Comparison of ENCODE assay signal across 17 cellular contexts in the genomic region with DNA sequence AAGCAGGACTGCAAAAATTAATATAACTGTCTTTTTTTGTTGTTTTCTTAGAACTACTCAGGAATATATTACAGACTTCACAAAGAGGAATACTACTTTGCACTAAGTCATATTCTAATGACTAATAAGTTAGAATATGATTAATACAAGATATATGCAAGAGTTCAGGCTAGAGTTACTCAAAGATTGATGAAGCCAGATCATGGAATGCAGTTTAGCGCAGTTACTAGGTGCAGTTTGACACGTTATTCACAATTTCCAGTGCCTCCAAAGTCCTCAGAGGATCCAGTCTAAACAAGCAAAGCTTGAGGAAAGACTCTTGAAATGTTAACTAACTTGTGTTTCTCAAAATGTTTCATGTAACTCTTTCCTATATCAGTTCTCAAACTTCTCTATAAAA. TPM values are rescaled to one million over a fixed set of nuclear protein-coding genes. Genes with fewer than 3 reads are reported as not detected.
A peak's percentile ranks its signal among the peaks of the same experiment; 100 is the strongest.
DNase-seq lines count a peak whose midpoint lies in the region; ATAC-seq, FAIRE-seq and TF ChIP-seq lines count a peak whose summit lies in the region.
"Had no signal": no experiment of that assay in that cellular context is flagged by ENCODE, and none has a peak within 500 bp of the region (broad histone marks: within the 10 kb centered on the region; RNA-seq: fewer than 3 reads in every experiment).

No MANE protein-coding gene starts in this region.

- no peaks in the 10 kb centered on the region for H3K9me3 Mint-ChIP-seq in activated CD4-positive, alpha-beta T cell treated with anti-CD3 and anti-CD28 coated beads, Interleukin-2, amount 10 ng/mL, durations not matched to agents 24 days and 14 days
- H3K9me3 Mint-ChIP-seq: activated T-helper 1 cell treated with anti-CD3 and anti-CD28 coated beads, Interleukin-12 subunit alpha, Interleukin-12 subunit beta, Interleukin-2, Interleukin-4 antibody, amounts not matched to agents 30 ng/mL and 10 ng/mL and 1 ng/mL, durations not matched to agents 14 hours and 24 hours and 36 hours; brain; immature natural killer cell had no signal

- H2BK5ac ChIP-seq in trophoblast cell (ENCODE audit: low read depth, low read length, poor library complexity): no peak overlapping the region

- H2BK12ac ChIP-seq in trophoblast cell (ENCODE audit: low read length): no peak overlapping the region

- peaks cover 26% of the 10 kb centered on the region for H3K4me1 ChIP-seq in RWPE2 (ENCODE audit: insufficient read depth, poor library complexity, severe bottlenecking)
- H3K4me1 ChIP-seq in trophoblast cell (ENCODE audit: control insufficient read depth in 1 of 2, insufficient read depth in 2 of 2, low read length in 2 of 2): no peaks in the 10 kb centered on the region
- H3K4me1 ChIP-seq in kidney (ENCODE audit: control insufficient read depth in 1 of 2, insufficient read depth in 1 of 2, low read depth in 1 of 2, low read length in 2 of 2): no peaks in the 10 kb centered on the region
- H3K4me1 ChIP-seq: sigmoid colon, suprapubic skin had no signal

- no peak overlapping the region for H3K14ac ChIP-seq in trophoblast cell (ENCODE audit: low read length)

- H3K4me3 Mint-ChIP-seq in activated CD4-positive, alpha-beta T cell treated with anti-CD3 and anti-CD28 coated beads, Interleukin-2, amount 10 ng/mL, durations not matched to agents 24 days and 14 days: no peak overlapping the region
- H3K4me3 Mint-ChIP-seq: activated T-helper 1 cell treated with anti-CD3 and anti-CD28 coated beads, Interleukin-12 subunit alpha, Interleukin-12 subunit beta, Interleukin-2, Interleukin-4 antibody, amounts not matched to agents 30 ng/mL and 10 ng/mL and 1 ng/mL, durations not matched to agents 14 hours and 24 hours and 36 hours; brain; immature natural killer cell; naive B cell had no signal

- H3K9me3 ChIP-seq in RWPE2 (ENCODE audit: severe bottlenecking) (no peaks in the 10 kb centered on the region), trophoblast cell (ENCODE audit: insufficient read depth, low read depth, low read length) (no peaks in the 10 kb centered on the region), kidney (ENCODE audit: control insufficient read depth in 1 of 2, low read length in 2 of 2) (no peaks in the 10 kb centered on the region)
- H3K9me3 ChIP-seq: sigmoid colon, suprapubic skin had no signal

- H3K27me3 Mint-ChIP-seq in activated CD4-positive, alpha-beta T cell treated with anti-CD3 and anti-CD28 coated beads, Interleukin-2, amount 10 ng/mL, durations not matched to agents 24 days and 14 days: peaks cover 15% of the 10 kb centered on the region

- intact Hi-C loops in activated CD4-positive, alpha-beta T cell treated with anti-CD3 and anti-CD28 coated beads, Interleukin-2, amount 10 ng/mL, durations not matched to agents 24 days and 14 days (cut with micrococcal nuclease): no loop called here
- intact Hi-C loops in kidney (cut with DNase I): no loop called here

- H3K18ac ChIP-seq in trophoblast cell (ENCODE audit: low read length): no peak overlapping the region

- no peak overlapping the region for H2AFZ ChIP-seq in trophoblast cell (ENCODE audit: insufficient read depth, low read length, poor library complexity)

- H3K4me1 Mint-ChIP-seq in activated CD4-positive, alpha-beta T cell treated with anti-CD3 and anti-CD28 coated beads, Interleukin-2, amount 10 ng/mL, durations not matched to agents 24 days and 14 days: no peaks in the 10 kb centered on the region
- H3K4me1 Mint-ChIP-seq: brain, naive B cell had no signal

- no peaks in the 10 kb centered on the region for H3K79me1 ChIP-seq in trophoblast cell (ENCODE audit: low read length)

- H3K27ac ChIP-seq in RWPE2 (ENCODE audit: poor library complexity, severe bottlenecking) (peak overlapping the region; percentile 74), trophoblast cell (ENCODE audit: low read depth, low read length) (no peak overlapping the region), kidney (ENCODE audit: low read depth in 2 of 2, low read length in 2 of 2) (no peak overlapping the region)
- H3K27ac ChIP-seq: suprapubic skin had no signal

- no peak overlapping the region for H2BK120ac ChIP-seq in trophoblast cell (ENCODE audit: insufficient read depth, low read length, poor library complexity)

- H3K9ac ChIP-seq in trophoblast cell (ENCODE audit: low read length): no peak overlapping the region
- no peak overlapping the region for H3K9ac ChIP-seq in kidney (ENCODE audit: low read length in 2 of 2)

- H4K8ac ChIP-seq in trophoblast cell (ENCODE audit: low read depth, low read length): no peak overlapping the region

- no peaks in the 10 kb centered on the region for H3K79me2 ChIP-seq in trophoblast cell (ENCODE audit: control insufficient read depth, insufficient read depth, low read length, poor library complexity)

- no peak overlapping the region for H3K23ac ChIP-seq in trophoblast cell (ENCODE audit: low read length)

- no peak overlapping the region for H3K4me3 ChIP-seq in RWPE2 (ENCODE audit: severe bottlenecking)
- no peak overlapping the region for H3K4me3 ChIP-seq in trophoblast cell (ENCODE audit: low read depth, low read length)
- H3K4me3 ChIP-seq in kidney (ENCODE audit: low read length in 2 of 2): no peak overlapping the region
- H3K4me3 ChIP-seq: sigmoid colon, suprapubic skin had no signal

- TF ChIP-seq CTCF in RWPE2 (IDR thresholded peaks at IDR 0.05; ENCODE audit: poor library complexity, severe bottlenecking) (no peak), kidney (IDR thresholded peaks at IDR 0.05; ENCODE audit: borderline replicate concordance, extremely low read depth, insufficient read depth) (no peak)

- H2AK5ac ChIP-seq in trophoblast cell (ENCODE audit: low read length): no peak overlapping the region

- no peak overlapping the region for H4K91ac ChIP-seq in trophoblast cell (ENCODE audit: low read depth, low read length)

- H3K36me3 ChIP-seq in RWPE2 (ENCODE audit: low read depth) (no peaks in the 10 kb centered on the region), trophoblast cell (ENCODE audit: control insufficient read depth in 1 of 2, insufficient read depth in 2 of 2, low read length in 2 of 2) (no peaks in the 10 kb centered on the region), kidney (ENCODE audit: control insufficient read depth in 1 of 2, insufficient read depth in 2 of 2, low read length in 2 of 2) (no peaks in the 10 kb centered on the region)
- H3K36me3 ChIP-seq: sigmoid colon, suprapubic skin had no signal

- DNase-seq in ELR (ENCODE audit: low read depth): peak; percentile 85
- no peak for DNase-seq in RWPE2 (ENCODE audit: low spot score)
- DNase-seq in fibroblast of gingiva (ENCODE audit: low read depth): peak; percentile 59
- peak; percentile 50 to 80 for DNase-seq in trophoblast cell
- DNase-seq in urothelium cell line (ENCODE audit: low spot score): no peak
- no peak for DNase-seq in activated CD4-positive, alpha-beta T cell treated with anti-CD3 and anti-CD28 coated beads, Interleukin-2, amount 10 ng/mL, durations not matched to agents 24 days and 14 days
- no peak for DNase-seq in NCI-H2227 treated with DMSO at 0.1 percent for 48 hours (lab: John Stamatoyannopoulos, UW)
- no peak for DNase-seq in kidney
- DNase-seq: activated CD4-positive, alpha-beta T cell treated with anti-CD3 and anti-CD28 coated beads, Interleukin-2, amount 50 U/mL, for 1 hour; immature natural killer cell; naive B cell; sigmoid colon had no signal

- no peak overlapping the region for H3K4me2 ChIP-seq in trophoblast cell (ENCODE audit: low read length)

- no peaks in the 10 kb centered on the region for H3K36me3 Mint-ChIP-seq in activated CD4-positive, alpha-beta T cell treated with anti-CD3 and anti-CD28 coated beads, Interleukin-2, amount 10 ng/mL, durations not matched to agents 24 days and 14 days (ENCODE audit: low read depth)
- H3K36me3 Mint-ChIP-seq: brain, immature natural killer cell, naive B cell had no signal

- no CpG with 5 or more reads among the region's 2 CpGs for WGBS in trophoblast cell (ENCODE audit: extremely low coverage, insufficient coverage, insufficient read length)

- FAIRE-seq in urothelium cell line (lab: Jason Lieb, UNC): no peak
- no peak for FAIRE-seq in kidney (lab: Jason Lieb, UNC)

- no peak overlapping the region for H3K4ac ChIP-seq in trophoblast cell (ENCODE audit: low read depth, low read length)

- peak; percentile 99 for ATAC-seq in RWPE2 (ENCODE audit: low read depth)

- H4K12ac ChIP-seq in trophoblast cell (ENCODE audit: low read depth, low read length): no peak overlapping the region

- H3K27ac Mint-ChIP-seq in activated CD4-positive, alpha-beta T cell treated with anti-CD3 and anti-CD28 coated beads, Interleukin-2, amount 10 ng/mL, durations not matched to agents 24 days and 14 days: no peak overlapping the region
- H3K27ac Mint-ChIP-seq: activated T-helper 1 cell treated with anti-CD3 and anti-CD28 coated beads, Interleukin-12 subunit alpha, Interleukin-12 subunit beta, Interleukin-2, Interleukin-4 antibody, amounts not matched to agents 30 ng/mL and 10 ng/mL and 1 ng/mL, durations not matched to agents 14 hours and 24 hours and 36 hours; brain; immature natural killer cell; naive B cell had no signal

- H3K27me3 ChIP-seq in RWPE2 (ENCODE audit: insufficient read depth, poor library complexity, severe bottlenecking) (no peaks in the 10 kb centered on the region), trophoblast cell (ENCODE audit: insufficient read depth, low read length) (no peaks in the 10 kb centered on the region)
- H3K27me3 ChIP-seq: sigmoid colon, suprapubic skin had no signal

RNA-seq across cellular contexts. Expression of gene MYCT1, which starts 1.2 kb away (rescaled TPM):
- polyA plus RNA-seq in trophoblast cell (2013): 0.47 and 0.57 TPM in 2 replicates
- not detected in 2 replicates for total RNA-seq in activated CD4-positive, alpha-beta T cell treated with anti-CD3 and anti-CD28 coated beads, Interleukin-2, amount 10 ng/mL, durations not matched to agents 24 days and 14 days
- 14.2 TPM for total RNA-seq in kidney
- 6.4 TPM for polyA plus RNA-seq in kidney (ENCODE audit: insufficient read depth, low read depth, low replicate concordance)
- total RNA-seq: activated T-helper 1 cell treated with anti-CD3 and anti-CD28 coated beads, Interleukin-12 subunit alpha, Interleukin-12 subunit beta, Interleukin-2, Interleukin-4 antibody, amounts not matched to agents 30 ng/mL and 10 ng/mL and 1 ng/mL, durations not matched to agents 14 hours and 24 hours and 36 hours; T-helper 1 cell treated with Interleukin-12 subunit alpha and Interleukin-12 subunit beta and Interleukin-4 antibody, amounts not matched to agents 30 ng/mL and 1 ng/mL, for 36 hours had no signal

RNA-seq across cellular contexts. Expression of gene VIP, which starts 54.1 kb away (rescaled TPM):
- polyA plus RNA-seq in trophoblast cell (2013): 0.03 TPM in 1 of 2 replicates, not detected in the other
- total RNA-seq in activated CD4-positive, alpha-beta T cell treated with anti-CD3 and anti-CD28 coated beads, Interleukin-2, amount 10 ng/mL, durations not matched to agents 24 days and 14 days: not detected in 2 replicates
- total RNA-seq in kidney: 0.76 TPM
- 1.4 TPM for polyA plus RNA-seq in kidney (ENCODE audit: insufficient read depth, low read depth, low replicate concordance)
- total RNA-seq: activated T-helper 1 cell treated with anti-CD3 and anti-CD28 coated beads, Interleukin-12 subunit alpha, Interleukin-12 subunit beta, Interleukin-2, Interleukin-4 antibody, amounts not matched to agents 30 ng/mL and 10 ng/mL and 1 ng/mL, durations not matched to agents 14 hours and 24 hours and 36 hours; HT1080; T-helper 1 cell treated with Interleukin-12 subunit alpha and Interleukin-12 subunit beta and Interleukin-4 antibody, amounts not matched to agents 30 ng/mL and 1 ng/mL, for 36 hours had no signal
- polyA plus RNA-seq: immature natural killer cell had no signal

RNA-seq across cellular contexts. Expression of gene SYNE1, which starts 59.4 kb away (rescaled TPM):
- 5.5 and 5.6 TPM in 2 replicates for polyA plus RNA-seq in trophoblast cell (2013)
- total RNA-seq in activated CD4-positive, alpha-beta T cell treated with anti-CD3 and anti-CD28 coated beads, Interleukin-2, amount 10 ng/mL, durations not matched to agents 24 days and 14 days: 10.0 and 14.9 TPM in 2 replicates
- 216 TPM for total RNA-seq in kidney
- 47.8 TPM for polyA plus RNA-seq in kidney (ENCODE audit: insufficient read depth, low read depth, low replicate concordance)

Comparison
In these comparisons a context has a peak if more than half of its experiments do, and no peak if none do; other contexts are left out.
1. DNase-seq: peak in ELR (single experiment), fibroblast of gingiva (single experiment) and trophoblast cell (2 of 2); none in RWPE2 (single experiment), urothelium cell line (single experiment), activated CD4-positive, alpha-beta T cell treated with anti-CD3 and anti-CD28 coated beads, Interleukin-2, amount 10 ng/mL, durations not matched to agents 24 days and 14 days (single experiment), NCI-H2227 treated with DMSO at 0.1 percent for 48 hours (single experiment) and kidney (single experiment).
2. RNA of gene MYCT1, which starts 1.2 kb away (total RNA-seq): 14.2 TPM in kidney (single experiment); not detected in activated CD4-positive, alpha-beta T cell treated with anti-CD3 and anti-CD28 coated beads, Interleukin-2, amount 10 ng/mL, durations not matched to agents 24 days and 14 days; every median in the first group is over 10 times any median in the second.
3. RNA of gene SYNE1, which starts 59.4 kb away (total RNA-seq): 216 TPM in kidney (single experiment); 10.0 to 14.9 TPM in activated CD4-positive, alpha-beta T cell treated with anti-CD3 and anti-CD28 coated beads, Interleukin-2, amount 10 ng/mL, durations not matched to agents 24 days and 14 days; every median in the first group is over 10 times any median in the second.